ENCODE assay signal across 17 cellular contexts in the genomic region with DNA sequence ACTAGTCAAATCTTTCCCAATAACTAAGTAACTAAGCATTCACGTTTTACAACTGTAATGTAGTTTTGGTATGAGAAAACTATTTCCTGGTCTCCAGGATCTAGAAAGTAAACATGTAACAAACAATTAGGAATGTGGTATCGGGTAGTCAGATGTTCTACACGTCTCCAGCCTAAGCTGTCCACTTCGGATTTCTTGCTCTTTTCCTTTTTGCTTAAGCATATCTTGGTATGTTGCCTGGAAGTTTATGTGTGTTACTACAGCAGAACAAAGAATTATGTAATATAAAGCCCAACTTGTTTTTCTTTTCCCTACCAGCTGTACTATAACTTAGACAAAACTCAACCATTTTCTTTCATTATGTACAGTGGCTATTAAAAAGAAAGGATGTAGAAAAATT. TPM values are rescaled to one million over a fixed set of nuclear protein-coding genes. Genes with fewer than 3 reads are reported as not detected.
A peak's percentile ranks its signal among the peaks of the same experiment; 100 is the strongest.
DNase-seq lines count a peak whose midpoint lies in the region; ATAC-seq and TF ChIP-seq lines count a peak whose summit lies in the region.
"Had no signal": no experiment of that assay in that cellular context is flagged by ENCODE, and none has a peak within 500 bp of the region (broad histone marks: within the 10 kb centered on the region; RNA-seq: fewer than 3 reads in every experiment).

No MANE protein-coding gene starts in this region.

- no peak overlapping the region for H2AFZ ChIP-seq in hepatocyte

- H3K4me1 ChIP-seq in hepatocyte (ENCODE audit: insufficient read depth) (no peaks in the 10 kb centered on the region), ovary (ENCODE audit: insufficient read depth) (peaks cover 8% of the 10 kb centered on the region)

- H3K36me3 ChIP-seq in hepatocyte (replicated peaks; ENCODE audit: insufficient read depth, low read depth) (no peaks in the 10 kb centered on the region), ovary (no peaks in the 10 kb centered on the region)

- DNase-seq in HCEC 1CT: peak; percentile 44
- DNase-seq in dedifferentiated amniotic fluid mesenchymal stem cell (ENCODE audit: extremely low spot score): peak; percentile 83
- no peak for DNase-seq in hepatocyte (ENCODE audit: low spot score)
- DNase-seq in NCI-H774 (lab: John Stamatoyannopoulos, UW): no peak
- no peak for DNase-seq in NCI-H2227 treated with DMSO at 0.1 percent for 48 hours (lab: John Stamatoyannopoulos, UW)
- DNase-seq in ovary: no peak
- DNase-seq: activated CD4-positive, alpha-beta T cell treated with anti-CD3 and anti-CD28 coated beads for 48 hours; activated T-cell treated with anti-CD3 and anti-CD28 coated beads, Interleukin-2, amount 50 U/mL, for 1 hour; COR-L47; dorsolateral prefrontal cortex; GOT3; kidney; NCI-H187; NCI-H69 had no signal

- no peak for TF ChIP-seq CTCF in hepatocyte (IDR thresholded peaks at IDR 0.05; ENCODE audit: poor library complexity)
- no peak for TF ChIP-seq CTCF in ovary (IDR thresholded peaks at IDR 0.05)

- no peak for TF ChIP-seq POLR2A in ovary (IDR thresholded peaks at IDR 0.05)

- H3K9me3 ChIP-seq in hepatocyte (ENCODE audit: low read depth) (no peaks in the 10 kb centered on the region), ovary (no peaks in the 10 kb centered on the region)

- H3K4me2 ChIP-seq in hepatocyte: peak overlapping the region; percentile 14

- H3K79me2 ChIP-seq in hepatocyte: no peaks in the 10 kb centered on the region

- no peaks in the 10 kb centered on the region for H3K27me3 ChIP-seq in hepatocyte
- H3K27me3 ChIP-seq in ovary: no peaks in the 10 kb centered on the region
- H3K27me3 ChIP-seq: dorsolateral prefrontal cortex had no signal

- ATAC-seq in HG02885 (IDR thresholded peaks at IDR 0.05; ENCODE audit: poor library complexity, unreplicated experiment): no peak

- H3K27ac ChIP-seq in hepatocyte (peak overlapping the region; percentile 14), skin epidermis (peak overlapping the region in 12 of 21 experiments; percentile 0 to 75 (median 34)), ovary (no peak overlapping the region)
- H3K27ac ChIP-seq: dorsolateral prefrontal cortex, HL-60 had no signal

- 65% methylated on average over 4 of the region's 4 CpGs for WGBS in hepatocyte (ENCODE audit: low lambda C conversion rate, missing lambda C conversion rate)
- WGBS in ovary, 3 donors: 9 to 18% (median 9%) methylated on average over 4 of the region's 4 CpGs

- H3K4me3 ChIP-seq in hepatocyte (no peak overlapping the region), skin epidermis (no peak overlapping the region), ovary (no peak overlapping the region)
- H3K4me3 ChIP-seq: dorsolateral prefrontal cortex had no signal

- no peaks in the 10 kb centered on the region for H4K20me1 ChIP-seq in hepatocyte (ENCODE audit: insufficient read depth, poor library complexity, severe bottlenecking)

- no peak for TF ChIP-seq EP300 in ovary (IDR thresholded peaks at IDR 0.05)

- intact Hi-C loops in ovary (cut with DNase I): no loop called here

- no peaks in the 10 kb centered on the region for H3K9me2 ChIP-seq in hepatocyte (replicated peaks; ENCODE audit: insufficient read depth)

RNA-seq across cellular contexts. Expression of a gene that starts 20.4 kb away (rescaled TPM):
- 18.3 and 19.3 TPM in 2 replicates for total RNA-seq in hepatocyte
- 6.2 and 10.4 TPM in 2 replicates for polyA plus RNA-seq in hepatocyte
- 10 to 100 TPM; 14.0 to 20.3 (median 15.7) TPM for total RNA-seq in ovary
- polyA plus RNA-seq in ovary: 10 to 100 TPM in 1 of 2 donors, 1 to 10 TPM in 1; 6.1 to 12.3 TPM

Comparison
In these comparisons a context has a peak if more than half of its experiments do, and no peak if none do; other contexts are left out.
1. DNase-seq: peak in HCEC 1CT (single experiment) and dedifferentiated amniotic fluid mesenchymal stem cell (single experiment); none in hepatocyte (single experiment), NCI-H774 (single experiment), NCI-H2227 treated with DMSO at 0.1 percent for 48 hours (single experiment) and ovary (0 of 5).
2. H3K27ac ChIP-seq: peak in hepatocyte (single experiment) and skin epidermis (12 of 21); none in ovary (0 of 2).